Comparison of ENCODE assay signal across 9 cellular contexts in genomic region chr3:98733055-98733777, GRCh38. TPM values are rescaled to one million over a fixed set of nuclear protein-coding genes. Genes with fewer than 3 reads are reported as not detected.
DNase-seq lines count a peak whose midpoint lies in the region; ATAC-seq and TF ChIP-seq lines count a peak whose summit lies in the region.
"Had no signal": no experiment of that assay in that cellular context is flagged by ENCODE, and none has a peak within 500 bp of the region (broad histone marks: within the 10 kb centered on the region; RNA-seq: fewer than 3 reads in every experiment).

No MANE protein-coding gene starts in this region.

- H3K4me1 ChIP-seq in CD8-positive, alpha-beta memory T cell (ENCODE audit: insufficient read depth, low read length), result peaks cover 12% of the 10 kb centered on the region
- H3K4me1 ChIP-seq in HUES48 (ENCODE audit: control insufficient read depth, insufficient read depth, low read length) (peaks cover 11% of the 10 kb centered on the region), osteoblast (ENCODE audit: insufficient read depth, low read length) (peaks cover 32% of the 10 kb centered on the region)

- H3K4me1 Mint-ChIP-seq in CD8-positive, alpha-beta memory T cell, result peaks cover 15 to 21% (median 20%) of the 10 kb centered on the region in 3 donors

- H3K36me3 Mint-ChIP-seq in CD8-positive, alpha-beta memory T cell, result no peaks in the 10 kb centered on the region
- no peaks in the 10 kb centered on the region for H3K36me3 Mint-ChIP-seq in activated naive CD4-positive, alpha-beta T cell treated with anti-CD3 and anti-CD28 coated beads, Interleukin-2, amount 50 U/mL, for 72 hours

- peaks cover 0 to 3% (median 0%) of the 10 kb centered on the region in 5 donors for H3K9me3 Mint-ChIP-seq in CD8-positive, alpha-beta memory T cell
- H3K9me3 Mint-ChIP-seq in activated naive CD4-positive, alpha-beta T cell treated with anti-CD3 and anti-CD28 coated beads, Interleukin-2, amount 50 U/mL, for 72 hours, result no peaks in the 10 kb centered on the region

- ATAC-seq in GM19395 (IDR thresholded peaks at IDR 0.05; ENCODE audit: unreplicated experiment), result peak; percentile 33
- peak; percentile 30 to 60 for ATAC-seq in activated naive CD4-positive, alpha-beta T cell treated with anti-CD3 and anti-CD28 coated beads, Interleukin-2, amount 50 U/mL, for 72 hours

- H3K9ac ChIP-seq in HUES48 (ENCODE audit: low read depth, low read length), result peak overlapping the region; percentile 64

- H3K79me2 ChIP-seq in osteoblast (ENCODE audit: insufficient read depth, low read length), result peaks cover 36% of the 10 kb centered on the region

- CTCF ChIA-PET in CD8-positive, alpha-beta memory T cell (lab: Charles Lee), result no interaction called here

- peak overlapping the region; percentile 97 for H3K4me2 ChIP-seq in osteoblast (ENCODE audit: insufficient read depth, low read length)

- H2AFZ ChIP-seq in osteoblast (ENCODE audit: low read length), result peak overlapping the region; percentile 91

- H3K4me3 ChIP-seq in CD8-positive, alpha-beta memory T cell (ENCODE audit: low read length), result no peak overlapping the region
- H3K4me3 ChIP-seq in HUES48 (ENCODE audit: low read depth, low read length) (peak overlapping the region; percentile 81), osteoblast (ENCODE audit: insufficient read depth, low read length) (peak overlapping the region; percentile 82)

- no peaks in the 10 kb centered on the region for H3K9me3 ChIP-seq in CD8-positive, alpha-beta memory T cell (ENCODE audit: low read length)
- H3K9me3 ChIP-seq in HUES48 (ENCODE audit: control insufficient read depth, insufficient read depth, low read length) (no peaks in the 10 kb centered on the region), osteoblast (ENCODE audit: low read depth, low read length) (no peaks in the 10 kb centered on the region)

- H3K27me3 Mint-ChIP-seq in CD8-positive, alpha-beta memory T cell, result peaks cover 39 to 76% of the 10 kb centered on the region in 2 donors

- no peaks in the 10 kb centered on the region for H3K36me3 ChIP-seq in CD8-positive, alpha-beta memory T cell (ENCODE audit: insufficient read depth, low read length)
- H3K36me3 ChIP-seq in HUES48 (ENCODE audit: control insufficient read depth, insufficient read depth, low read length) (no peaks in the 10 kb centered on the region), osteoblast (ENCODE audit: insufficient read depth, low read length) (no peaks in the 10 kb centered on the region)

- peaks cover 21% of the 10 kb centered on the region for H3K27me3 ChIP-seq in CD8-positive, alpha-beta memory T cell (ENCODE audit: insufficient read depth, low read length, poor library complexity, severe bottlenecking)
- H3K27me3 ChIP-seq in HUES48 (ENCODE audit: control insufficient read depth, insufficient read depth, low read length) (peaks cover 43% of the 10 kb centered on the region), osteoblast (ENCODE audit: insufficient read depth, low read length) (peaks cover 19% of the 10 kb centered on the region)

- no peak for TF ChIP-seq CTCF in osteoblast (IDR thresholded peaks at IDR 0.05; ENCODE audit: extremely low read depth, low read depth, low read length)

- DNase-seq in CD8-positive, alpha-beta memory T cell, result peak in 1 of 5 donors; percentile 5
- DNase-seq in activated naive CD4-positive, alpha-beta T cell treated with anti-CD3 and anti-CD28 coated beads, Interleukin-2, amount 50 U/mL, for 72 hours (ENCODE audit: low spot score in 2 of 2), result peak in 1 of 2 donors; percentile 17
- DNase-seq in cardiac septum (ENCODE audit: low spot score), result peak; percentile 79
- DNase-seq in osteoblast (ENCODE audit: insufficient read length, low spot score, missing footprints), result peak; percentile 86
- no peak for DNase-seq in SHP77 treated with DMSO at 0.1 percent for 48 hours (lab: John Stamatoyannopoulos, UW)
- DNase-seq in KG1 (lab: John Stamatoyannopoulos, UW), result no peak

- intact Hi-C loops in cardiac septum (cut with DNase I), result loop anchor here (2.0 to 10.0 kb wide), 4 partner anchors 36 to 162 kb away; no protein-coding TSS in a partner anchor

- no peak overlapping the region for H3K27ac ChIP-seq in CD8-positive, alpha-beta memory T cell (ENCODE audit: low read depth, low read length)
- H3K27ac ChIP-seq in HUES48 (ENCODE audit: low read depth, low read length), result peak overlapping the region; percentile 60
- no peak overlapping the region for H3K27ac ChIP-seq in osteoblast (ENCODE audit: low read depth, low read length)

- POLR2A ChIA-PET in CD8-positive, alpha-beta memory T cell (lab: Charles Lee), result no interaction called here

- H4K20me1 ChIP-seq in osteoblast (ENCODE audit: insufficient read depth, low read length), result peaks cover 3% of the 10 kb centered on the region

- no peak overlapping the region for H3K27ac Mint-ChIP-seq in CD8-positive, alpha-beta memory T cell
- no peak overlapping the region for H3K27ac Mint-ChIP-seq in activated naive CD4-positive, alpha-beta T cell treated with anti-CD3 and anti-CD28 coated beads, Interleukin-2, amount 50 U/mL, for 72 hours

- peak overlapping the region; percentile 46 to 82 (median 75) for H3K4me3 Mint-ChIP-seq in CD8-positive, alpha-beta memory T cell

RNA-seq across cellular contexts. Expression of gene ST3GAL6, which starts 29.9 kb away (rescaled TPM):
- total RNA-seq in CD8-positive, alpha-beta memory T cell, result under 1 TPM; 0.20 to 0.31 TPM
- not detected for polyA plus RNA-seq in CD8-positive, alpha-beta memory T cell
- under 1 TPM; 0.64 to 0.88 TPM for total RNA-seq in activated naive CD4-positive, alpha-beta T cell treated with anti-CD3 and anti-CD28 coated beads, Interleukin-2, amount 50 U/mL, for 72 hours
- total RNA-seq in cardiac septum (87.0 TPM), osteoblast (2.2 and 2.7 TPM in 2 replicates)
- total RNA-seq: T-helper 1 cell treated with Interleukin-12 subunit alpha and Interleukin-12 subunit beta and Interleukin-4 antibody, amounts not matched to agents 30 ng/mL and 1 ng/mL, for 36 hours had no signal

Comparison
In these comparisons a context has a peak if more than half of its experiments do, and no peak if none do; other contexts are left out.
1. DNase-seq: peak in cardiac septum (single experiment) and osteoblast (single experiment); none in SHP77 treated with DMSO at 0.1 percent for 48 hours (single experiment) and KG1 (single experiment).
2. RNA of gene ST3GAL6, which starts 29.9 kb away (total RNA-seq): 87.0 TPM in cardiac septum (single experiment); 2.2 to 2.7 TPM in osteoblast, 0.64 to 0.88 TPM in activated naive CD4-positive, alpha-beta T cell treated with anti-CD3 and anti-CD28 coated beads, Interleukin-2, amount 50 U/mL, for 72 hours and 0.20 to 0.31 TPM in CD8-positive, alpha-beta memory T cell; every median in the first group is over 10 times any median in the second.